4 cellular contexts compared by ENCODE assay signal in the genomic region with DNA sequence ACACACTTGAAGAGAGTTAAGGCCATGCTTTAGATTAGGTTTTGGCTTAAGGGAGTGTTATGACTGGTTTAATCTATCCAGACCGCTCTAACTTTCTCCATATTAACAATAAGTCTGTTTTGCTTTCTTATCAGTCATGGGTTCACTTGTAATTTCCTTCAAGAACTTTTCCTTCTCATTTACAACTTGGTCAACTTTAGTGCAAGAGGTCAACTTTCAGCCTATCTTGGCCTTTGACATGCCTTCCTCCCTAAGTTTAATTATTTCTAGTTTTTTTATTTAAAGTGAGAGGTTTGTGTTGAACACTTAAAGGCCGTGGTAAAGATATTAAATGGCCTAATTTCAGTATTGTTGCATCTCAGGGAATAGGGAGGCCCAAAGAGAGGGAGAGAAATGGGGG.
"Had no signal": no experiment of that assay in that cellular context is flagged by ENCODE, and none has a peak within 500 bp of the region (broad histone marks: within the 10 kb centered on the region; RNA-seq: fewer than 3 reads in every experiment).

No MANE protein-coding gene starts in this region.

- ATAC-seq: GM23338 had no signal

- H3K4me3 ChIP-seq: GM23338 had no signal

- DNase-seq: H9, HCEC 1CT had no signal

- H3K27ac ChIP-seq: HL-60 had no signal
